ENCODE assay signal across 28 cellular contexts in the genomic region with DNA sequence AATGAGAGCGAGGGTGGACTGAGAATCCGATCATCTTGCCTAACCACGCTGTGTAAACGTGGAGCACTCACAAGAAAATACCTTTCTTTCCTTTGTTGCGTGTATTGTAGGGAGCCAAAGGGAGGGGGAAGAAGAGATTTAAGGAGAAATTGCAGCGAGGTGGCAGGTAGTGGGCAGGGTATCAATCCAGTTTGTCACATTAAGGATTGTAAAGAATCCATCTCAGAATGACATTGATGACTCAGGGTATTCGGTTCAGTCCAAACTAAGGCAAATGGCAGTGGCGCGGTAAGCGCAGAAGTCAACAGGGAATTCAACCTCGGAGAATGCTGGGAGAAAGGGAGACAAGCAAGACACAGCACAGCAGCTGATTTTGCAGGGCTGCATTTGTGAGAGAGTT.
"Had no signal": no experiment of that assay in that cellular context is flagged by ENCODE, and none has a peak within 500 bp of the region (broad histone marks: within the 10 kb centered on the region; RNA-seq: fewer than 3 reads in every experiment).

No MANE protein-coding gene starts in this region.

- H3K27ac ChIP-seq: left lung, ovary, skin epidermis, stomach, thoracic aorta, tibial artery, upper lobe of right lung had no signal

- H3K36me3 ChIP-seq: left lung, ovary, stomach, thoracic aorta, tibial artery, upper lobe of right lung had no signal

- H3K4me1 ChIP-seq: left lung, stomach, tibial artery, upper lobe of right lung had no signal

- H3K27me3 ChIP-seq: ovary, tibial artery, upper lobe of right lung had no signal

- FAIRE-seq: islet of Langerhans, kidney, urothelium cell line had no signal

- ATAC-seq: left colon; left lung; natural killer cell; right cardiac atrium; sciatic nerve; stimulated activated naive B cell treated with anti-CD40 and anti-IgM and Interleukin-4, amounts not matched to agents 10 μg/mL and 1 μg/mL and 100 μg/mL, for 72 hours; stimulated activated naive CD8-positive, alpha-beta T cell treated with anti-CD3 and anti-CD28 coated beads, Interleukin-15, Interleukin-2, amounts not matched to agents 100 U/mL and 50 U/mL, for 24 hours; upper lobe of right lung had no signal

- H3K9me3 ChIP-seq: left lung, ovary, stomach, thoracic aorta, tibial artery, upper lobe of right lung had no signal

- DNase-seq: hippocampal formation; immature natural killer cell; kidney; left colon; left lung; mesendoderm; naive B cell; natural killer cell; nephron progenitor cell; ovary; retina; right cardiac atrium; stimulated activated CD4-positive, alpha-beta T cell treated with anti-CD3 and anti-CD28 coated beads, Interleukin-12 subunit alpha, Interleukin-12 subunit beta, amount 100 ng/mL, for 4 hours; stimulated activated CD4-positive, alpha-beta T cell treated with anti-CD3 and anti-CD28 coated beads, Interleukin-15, amount 100 ng/mL, for 24 hours; stimulated activated CD4-positive, alpha-beta T cell treated with anti-CD3 and anti-CD28 coated beads, Interleukin-2, amount 100 ng/mL, for 24 hours; stimulated activated CD4-positive, alpha-beta T cell treated with anti-CD3 and anti-CD28 coated beads, Interleukin-4, amount 100 ng/mL, for 1 hour; stimulated activated naive B cell treated with anti-CD40 and anti-IgM and Interleukin-4, amounts not matched to agents 10 μg/mL and 1 μg/mL and 100 μg/mL, for 72 hours; stimulated activated naive CD8-positive, alpha-beta T cell treated with anti-CD3 and anti-CD28 coated beads, Interleukin-15, Interleukin-2, amounts not matched to agents 100 U/mL and 50 U/mL, for 24 hours; stomach; tibial artery; trophoblast cell; upper lobe of right lung had no signal

- H3K4me3 ChIP-seq: left lung, lung, ovary, skin epidermis, stomach, thoracic aorta, tibial artery, upper lobe of right lung had no signal
